ENCODE assay signal across 8 cellular contexts in the genomic region with DNA sequence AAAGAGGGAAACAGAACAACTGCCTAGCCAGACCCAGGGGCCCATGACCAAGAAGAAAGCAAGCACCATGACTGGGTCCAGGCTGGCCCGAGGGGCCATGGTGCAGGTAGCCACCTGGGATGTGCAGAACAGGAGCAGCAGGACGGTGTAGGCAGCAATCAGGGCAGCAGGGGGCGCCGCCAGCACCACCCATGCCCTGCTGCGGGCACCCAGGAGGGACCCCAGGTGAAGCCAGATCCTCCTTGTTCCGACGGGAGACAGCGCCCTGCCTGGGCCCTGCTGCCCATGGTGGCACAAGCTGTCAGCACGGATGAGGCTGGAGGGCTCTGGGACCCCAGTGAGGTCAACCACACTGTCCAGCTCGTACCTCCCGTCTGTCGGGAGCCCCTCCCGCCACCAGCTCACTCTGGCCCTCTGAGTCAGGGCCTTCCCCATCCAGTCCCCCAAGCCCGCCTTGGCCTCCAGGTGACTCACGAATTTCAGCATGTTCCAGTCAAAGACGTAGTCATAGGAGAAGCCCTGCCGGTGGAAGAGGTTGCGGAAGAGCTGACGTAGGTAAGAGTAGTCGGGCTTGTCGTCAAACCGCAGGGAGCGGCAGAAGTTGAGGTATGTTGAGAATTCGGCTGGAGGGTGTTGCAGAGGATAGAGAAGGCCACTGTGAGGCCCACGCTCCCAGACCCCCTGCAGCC. TPM values are rescaled to one million over a fixed set of nuclear protein-coding genes. Genes with fewer than 3 reads are reported as not detected.
DNase-seq lines count a peak whose midpoint lies in the region; ATAC-seq and TF ChIP-seq lines count a peak whose summit lies in the region.

No MANE protein-coding gene starts in this region.

- TF ChIP-seq POLR2A in ovary (IDR thresholded peaks at IDR 0.05) = no peak

- H3K9me3 ChIP-seq in left ventricle myocardium inferior (replicated peaks) (no peaks in the 10 kb centered on the region), ovary (no peaks in the 10 kb centered on the region)

- TF ChIP-seq CTCF in left ventricle myocardium inferior (IDR thresholded peaks at IDR 0.05; ENCODE audit: borderline replicate concordance) (peak; percentile 43), ovary (IDR thresholded peaks at IDR 0.05) (no peak)

- intact Hi-C loops in left ventricle myocardium inferior (cut with micrococcal nuclease) (no loop called here), left ventricle myocardium superior (cut with micrococcal nuclease) (no loop called here), ovary (cut with DNase I) (no loop called here)

- no peak for TF ChIP-seq EP300 in ovary (IDR thresholded peaks at IDR 0.05)

- H3K27me3 ChIP-seq in left ventricle myocardium inferior (ENCODE audit: low read depth) (no peaks in the 10 kb centered on the region), ovary (no peaks in the 10 kb centered on the region)

- no peak for DNase-seq in left ventricle myocardium inferior
- no peak for DNase-seq in left ventricle myocardium superior
- DNase-seq in activated CD4-positive, CD25-positive, alpha-beta regulatory T cell treated with anti-CD3 and anti-CD28 coated beads, Interleukin-2, amount 50 U/mL, for 72 hours = peak; percentile 52
- peak; percentile 41 to 44 for DNase-seq in stimulated activated CD4-positive, alpha-beta T cell treated with anti-CD3 and anti-CD28 coated beads, Interleukin-2, amount 100 ng/mL, for 48 hours
- DNase-seq in ovary = no peak
- DNase-seq in SW 1271 (lab: John Stamatoyannopoulos, UW) = no peak

- H3K4me3 ChIP-seq in left ventricle myocardium inferior = no peak overlapping the region
- no peak overlapping the region for H3K4me3 ChIP-seq in ovary

- H3K36me3 ChIP-seq in left ventricle myocardium inferior = peaks cover 98% of the 10 kb centered on the region
- H3K36me3 ChIP-seq in ovary = no peaks in the 10 kb centered on the region

- ATAC-seq in left ventricle myocardium superior (no peak), esophagus mucosa (peak; percentile 84), HG03095 (IDR thresholded peaks at IDR 0.05; ENCODE audit: unreplicated experiment) (no peak)

- H3K4me1 ChIP-seq in left ventricle myocardium inferior (peaks cover 62% of the 10 kb centered on the region), ovary (ENCODE audit: insufficient read depth) (peaks cover 2% of the 10 kb centered on the region)

- 85 to 86% (median 86%) methylated on average over 25 of the region's 25 CpGs for WGBS in ovary, 3 donors

- H3K27ac ChIP-seq in left ventricle myocardium inferior (replicated peaks) = no peak overlapping the region
- H3K27ac ChIP-seq in ovary = no peak overlapping the region

RNA-seq across cellular contexts. Expression of a gene that starts 18.8 kb away (rescaled TPM):
- total RNA-seq in left ventricle myocardium inferior = 76.1 TPM
- 72.6 TPM for total RNA-seq in left ventricle myocardium superior
- total RNA-seq in esophagus mucosa = 71.0 TPM
- 100 to 1,000 TPM in 5 of 7 donors, 10 to 100 TPM in 2; 73.2 to 161 (median 105) TPM for total RNA-seq in ovary
- 100 to 1,000 TPM in 1 of 2 donors, 10 to 100 TPM in 1; 61.4 to 135 TPM for polyA plus RNA-seq in ovary

RNA-seq across cellular contexts. Expression of a gene that starts 25.6 kb away (rescaled TPM):
- total RNA-seq in left ventricle myocardium inferior (50.6 TPM), left ventricle myocardium superior (42.8 TPM), esophagus mucosa (22.6 TPM), ovary (10 to 100 TPM; 24.9 to 48.3 (median 38.6) TPM)
- 10 to 100 TPM; 15.3 to 30.3 TPM for polyA plus RNA-seq in ovary

Comparison
In these comparisons a context has a peak if more than half of its experiments do, and no peak if none do; other contexts are left out.
1. DNase-seq: peak in activated CD4-positive, CD25-positive, alpha-beta regulatory T cell treated with anti-CD3 and anti-CD28 coated beads, Interleukin-2, amount 50 U/mL, for 72 hours (single experiment) and stimulated activated CD4-positive, alpha-beta T cell treated with anti-CD3 and anti-CD28 coated beads, Interleukin-2, amount 100 ng/mL, for 48 hours (2 of 2); none in left ventricle myocardium inferior (single experiment), left ventricle myocardium superior (single experiment), ovary (0 of 5) and SW 1271 (0 of 2).